Comparison of ENCODE assay signal across 18 cellular contexts in genomic region chr1:31105646-31106045, GRCh38. TPM values are rescaled to one million over a fixed set of nuclear protein-coding genes. Genes with fewer than 3 reads are reported as not detected.
DNase-seq lines count a peak whose midpoint lies in the region; ATAC-seq and TF ChIP-seq lines count a peak whose summit lies in the region.
"Had no signal": no experiment of that assay in that cellular context is flagged by ENCODE, and none has a peak within 500 bp of the region (broad histone marks: within the 10 kb centered on the region; RNA-seq: fewer than 3 reads in every experiment).

No MANE protein-coding gene starts in this region.

- DNase-seq in SK-N-SH (no peak), mammary epithelial cell (peak; percentile 19), breast epithelium (ENCODE audit: low spot score in 2 of 2) (no peak), RWPE1 (ENCODE audit: low spot score) (no peak), activated gamma-delta T cell (lab: John Stamatoyannopoulos, UW) (no peak), Karpas-422 (no peak)
- peak; percentile 34 for DNase-seq in stimulated activated CD8-positive, alpha-beta memory T cell treated with anti-CD3 and anti-CD28 coated beads, Interleukin-4, amount 100 ng/mL, for 48 hours
- DNase-seq: 8988T; Caco-2; CD4-positive, CD25-positive, alpha-beta regulatory T cell; NCI-H1048; NCI-H1436; NCI-H1930; NCI-H345; NCI-H524 treated with DMSO at 0.1 percent for 48 hours; SHP77 treated with DMSO at 0.1 percent for 48 hours had no signal

- no peak for TF ChIP-seq RAD21 in SK-N-SH (IDR thresholded peaks at IDR 0.05; ENCODE audit: low read length)

- H3K36me3 ChIP-seq in SK-N-SH (replicated peaks in 1 of 2; ENCODE audit: control insufficient read depth in 1 of 2, insufficient read depth in 2 of 2, low read length in 1 of 2) (no peaks in the 10 kb centered on the region), mammary epithelial cell (ENCODE audit: insufficient read depth, low read length) (no peaks in the 10 kb centered on the region), breast epithelium (no peaks in the 10 kb centered on the region), Karpas-422 (ENCODE audit: insufficient read depth, low read length) (no peaks in the 10 kb centered on the region)

- H3K9me2 ChIP-seq in SK-N-SH, result no peaks in the 10 kb centered on the region
- H3K9me2 ChIP-seq in Karpas-422 (replicated peaks; ENCODE audit: insufficient read depth, low read length), result no peaks in the 10 kb centered on the region

- no TSS peak for BruUV-seq in mammary epithelial cell (replicated peaks; lab: Mats Ljungman, UMichigan)

- WGBS in SK-N-SH (ENCODE audit: low lambda C conversion rate), result 88% methylated on average over 8 of the region's 8 CpGs
- WGBS in mammary epithelial cell (ENCODE audit: low coverage, missing lambda C conversion rate), result 85% methylated on average over 7 of the region's 8 CpGs

- no peak for TF ChIP-seq POLR2A in breast epithelium (IDR thresholded peaks at IDR 0.05)

- H3K4me2 ChIP-seq in SK-N-SH (no peak overlapping the region), mammary epithelial cell (ENCODE audit: insufficient read depth, low read depth, low read length) (no peak overlapping the region), Karpas-422 (ENCODE audit: low read depth, low read length, poor library complexity, severe bottlenecking) (no peak overlapping the region)

- dilution Hi-C loops in mammary epithelial cell (cut with HindIII; ENCODE audit: low sequenced_read_pairs), result no loop called here

- no peak overlapping the region for H3K9ac ChIP-seq in SK-N-SH
- H3K9ac ChIP-seq in mammary epithelial cell (ENCODE audit: insufficient read depth, low read length), result no peak overlapping the region
- no peak overlapping the region for H3K9ac ChIP-seq in Karpas-422 (ENCODE audit: low read length)

- no peak for TF ChIP-seq CTCF in SK-N-SH (IDR thresholded peaks at IDR 0.05)
- no peak for TF ChIP-seq CTCF in mammary epithelial cell (conservative IDR thresholded peaks at IDR 0.05 in 1 of 2, IDR thresholded peaks at IDR 0.05 in 1 of 2; ENCODE audit: extremely low read depth in 1 of 2, insufficient read depth in 1 of 2, low read depth in 1 of 2, low read length in 2 of 2)
- TF ChIP-seq CTCF in breast epithelium (IDR thresholded peaks at IDR 0.05), result no peak
- no peak for TF ChIP-seq CTCF in RWPE1 (conservative IDR thresholded peaks at IDR 0.05; ENCODE audit: low read depth)

- H3K27me3 ChIP-seq in SK-N-SH (ENCODE audit: insufficient read depth) (no peaks in the 10 kb centered on the region), mammary epithelial cell (ENCODE audit: insufficient read depth, low read length) (no peaks in the 10 kb centered on the region), breast epithelium (no peaks in the 10 kb centered on the region), Karpas-422 (ENCODE audit: low read length) (no peaks in the 10 kb centered on the region)

- H3K4me3 ChIP-seq in SK-N-SH (ENCODE audit: low read depth in 2 of 2, low read length in 1 of 2) (no peak overlapping the region), mammary epithelial cell (replicated peaks in 1 of 3; ENCODE audit: insufficient read depth in 1 of 3, low read depth in 2 of 3, low read length in 3 of 3) (no peak overlapping the region), breast epithelium (no peak overlapping the region), Karpas-422 (ENCODE audit: low read length) (no peak overlapping the region)
- H3K4me3 ChIP-seq: K562 had no signal

- CTCF ChIA-PET in SK-N-SH (lab: Yijun Ruan, JAX), result no interaction called here
- CTCF ChIA-PET in mammary epithelial cell (lab: Charles Lee; ENCODE audit: low non-redundant PET), result no interaction called here
- CTCF ChIA-PET in RWPE1 (lab: Yijun Ruan, JAX), result interaction anchor here (0.7 kb wide), 1 partner anchor 223 kb away, joined by 7 read pairs; no protein-coding TSS in a partner anchor

- intact Hi-C loops in mammary epithelial cell (cut with micrococcal nuclease), result no loop called here
- intact Hi-C loops in breast epithelium (cut with DNase I; ENCODE audit: low total_unique reads), result loop anchor here (2.0 kb wide), 1 partner anchor 63 kb away; no protein-coding TSS in a partner anchor

- peaks cover 8 to 9% of the 10 kb centered on the region in 2 experiments; a peak in 2 of 4 replicates for H3K4me1 ChIP-seq in SK-N-SH (ENCODE audit: control insufficient read depth in 1 of 2, insufficient read depth in 2 of 2, low read depth in 1 of 2, low read length in 1 of 2)
- peaks cover 22% of the 10 kb centered on the region for H3K4me1 ChIP-seq in mammary epithelial cell (ENCODE audit: insufficient read depth, low read length)
- H3K4me1 ChIP-seq in breast epithelium, result no peaks in the 10 kb centered on the region
- no peaks in the 10 kb centered on the region for H3K4me1 ChIP-seq in Karpas-422 (ENCODE audit: low read length)

- no peaks in the 10 kb centered on the region for H3K9me3 ChIP-seq in SK-N-SH
- no peaks in the 10 kb centered on the region for H3K9me3 ChIP-seq in mammary epithelial cell (replicated peaks; ENCODE audit: insufficient read depth, low read length)
- no peaks in the 10 kb centered on the region for H3K9me3 ChIP-seq in breast epithelium
- no peaks in the 10 kb centered on the region for H3K9me3 ChIP-seq in Karpas-422 (ENCODE audit: low read length)
- H3K9me3 ChIP-seq: Caco-2 had no signal

- H3K27ac ChIP-seq in SK-N-SH (ENCODE audit: low read depth in 2 of 2, low read length in 1 of 2) (no peak overlapping the region), mammary epithelial cell (ENCODE audit: insufficient read depth, low read depth, low read length) (no peak overlapping the region), breast epithelium (no peak overlapping the region), RWPE1 (peak overlapping the region; percentile 36; the same call in 1 of the 2 replicates), Karpas-422 (ENCODE audit: low read length) (no peak overlapping the region)

- no peaks in the 10 kb centered on the region for H3F3A ChIP-seq in SK-N-SH (replicated peaks; ENCODE audit: insufficient read depth)

- H4K20me1 ChIP-seq in SK-N-SH (ENCODE audit: insufficient read depth) (no peaks in the 10 kb centered on the region), mammary epithelial cell (ENCODE audit: insufficient read depth, low read length) (no peaks in the 10 kb centered on the region), Karpas-422 (ENCODE audit: insufficient read depth, low read depth, low read length) (no peaks in the 10 kb centered on the region)

- no peak for ATAC-seq in SK-N-SH treated with all-trans-retinoic acid at 6 μM for 48 hours
- ATAC-seq: K562 had no signal

- no peak for TF ChIP-seq EP300 in SK-N-SH (IDR thresholded peaks at IDR 0.05; ENCODE audit: borderline replicate concordance in 1 of 2, low read depth in 1 of 2, low read length in 1 of 2)

- H3K79me2 ChIP-seq in SK-N-SH (ENCODE audit: insufficient read depth) (no peaks in the 10 kb centered on the region), mammary epithelial cell (ENCODE audit: insufficient read depth, low read length) (no peaks in the 10 kb centered on the region), Karpas-422 (ENCODE audit: low read length) (no peaks in the 10 kb centered on the region)

- H2AFZ ChIP-seq in SK-N-SH (ENCODE audit: low read depth), result no peak overlapping the region
- no peak overlapping the region for H2AFZ ChIP-seq in mammary epithelial cell (ENCODE audit: low read depth, low read length)
- H2AFZ ChIP-seq in Karpas-422 (ENCODE audit: low read length), result no peak overlapping the region

- POLR2A ChIA-PET in SK-N-SH (lab: Yijun Ruan, JAX), result no interaction called here
- POLR2A ChIA-PET in RWPE1 (lab: Yijun Ruan, JAX; ENCODE audit: low non-redundant PET), result interaction anchor here (0.5 kb wide), 1 partner anchor 84 kb away, joined by 3 read pairs; no protein-coding TSS in a partner anchor

- in situ Hi-C loops in mammary epithelial cell (cut with MboI; ENCODE audit: low sequenced_read_pairs in 2 of 2), result no loop called here

TF ChIP-seq in SK-N-SH, 30 proteins besides CTCF, POLR2A, EP300 and RAD21:
- TF ChIP-seq EZH2phosphoT487 (IDR thresholded peaks at IDR 0.05; ENCODE audit: borderline replicate concordance, low read depth) (no peak), SMC3 (IDR thresholded peaks at IDR 0.05; ENCODE audit: low read depth, low read length) (no peak), FOSL2 (IDR thresholded peaks at IDR 0.05; ENCODE audit: borderline replicate concordance, low read depth) (peak; percentile 12; the same call in 1 of the 2 replicates)

TF ChIP-seq in SK-N-SH treated with all-trans-retinoic acid at 6 μM for 48 hours, 23 proteins besides CTCF, POLR2A, EP300 and RAD21 (continues in another document):
- no peak for TF ChIP-seq CSRNP3 (CRISPR knock-in tag; IDR thresholded peaks at IDR 0.05)
- TF ChIP-seq PPARA (CRISPR knock-in tag; IDR thresholded peaks at IDR 0.05; ENCODE audit: borderline replicate concordance), result no peak

RNA-seq across cellular contexts. Expression of gene PUM1, which starts 40.1 kb away (rescaled TPM):
- polyA plus RNA-seq in SK-N-SH (2012; rRNA removed) (51.0 and 66.7 TPM in 2 replicates), mammary epithelial cell (94.7 TPM)
- 42.6 and 45.2 TPM in 2 replicates for polyA plus RNA-seq in SK-N-SH (2012; cell fraction: cytosol; rRNA removed)
- polyA plus RNA-seq in SK-N-SH (2012; cell fraction: nucleus; rRNA removed), result 119 and 122 TPM in 2 replicates
- total RNA-seq in mammary epithelial cell (100 to 1,000 TPM in 1 of 2 donors, 10 to 100 TPM in 1; 91.2 to 107 TPM), breast epithelium (100 to 1,000 TPM in 2 of 3 donors, 10 to 100 TPM in 1; 93.8 to 149 (median 116) TPM)
- 265 TPM for polyA minus RNA-seq in mammary epithelial cell
- total RNA-seq in Karpas-422 (2014; rRNA removed; shearing (Covaris generic); ENCODE audit: low replicate concordance), result 64.0 and 96.2 TPM in 2 replicates

Comparison
In these comparisons a context has a peak if more than half of its experiments do, and no peak if none do; other contexts are left out.
1. DNase-seq: peak in mammary epithelial cell (single experiment) and stimulated activated CD8-positive, alpha-beta memory T cell treated with anti-CD3 and anti-CD28 coated beads, Interleukin-4, amount 100 ng/mL, for 48 hours (single experiment); none in SK-N-SH (single experiment), breast epithelium (0 of 2), RWPE1 (single experiment), activated gamma-delta T cell (single experiment) and Karpas-422 (single experiment).